Comparison of ENCODE assay signal across 27 cellular contexts in genomic region chr7:15723840-15724239, GRCh38. TPM values are rescaled to one million over a fixed set of nuclear protein-coding genes. Genes with fewer than 3 reads are reported as not detected.
A peak's percentile ranks its signal among the peaks of the same experiment; 100 is the strongest.
DNase-seq lines count a peak whose midpoint lies in the region; ATAC-seq and TF ChIP-seq lines count a peak whose summit lies in the region.
"Had no signal": no experiment of that assay in that cellular context is flagged by ENCODE, and none has a peak within 500 bp of the region (broad histone marks: within the 10 kb centered on the region; RNA-seq: fewer than 3 reads in every experiment).

No MANE protein-coding gene starts in this region.

- intact Hi-C loops in left ventricle myocardium inferior (cut with micrococcal nuclease) (no loop called here), testis (cut with DNase I; ENCODE audit: low total_unique reads) (no loop called here)

- H3K27ac ChIP-seq in left ventricle myocardium inferior (replicated peaks): peak overlapping the region; percentile 27
- H3K27ac ChIP-seq in right atrium auricular region: no peak overlapping the region
- no peak overlapping the region for H3K27ac ChIP-seq in testis
- H3K27ac ChIP-seq: BLaER1 treated with 17β-estradiol and CSF1 and Interleukin-3, amounts not matched to agents 10 nM and 100 nM; SK-N-MC had no signal

- no peak for TF ChIP-seq POLR2A in testis (IDR thresholded peaks at IDR 0.05)

- DNase-seq in left ventricle myocardium inferior: no peak
- no peak for DNase-seq in right atrium auricular region (ENCODE audit: low spot score)
- peak; percentile 2 for DNase-seq in brain pericyte (ENCODE audit: low read depth, low spot score)
- peak; percentile 63 for DNase-seq in fibroblast of the aortic adventitia (ENCODE audit: low read depth)
- DNase-seq in testis: peak; percentile 34
- DNase-seq in NCI-H446 treated with DMSO at 0.1 percent for 48 hours (lab: John Stamatoyannopoulos, UW): no peak
- DNase-seq in SHP77 (lab: John Stamatoyannopoulos, UW): no peak
- DNase-seq: AML-193; CD4-positive, alpha-beta T cell; DMS53; H7; NCI-H1048; NCI-H1417; NCI-H1694; NCI-H2029 treated with DMSO at 0.1 percent for 48 hours; NCI-H2227 treated with DMSO at 0.1 percent for 48 hours; NCI-H510A; NCI-H69; RPMI8226; SIG-M5 had no signal

- H3K36me3 ChIP-seq in left ventricle myocardium inferior (no peaks in the 10 kb centered on the region), right atrium auricular region (no peaks in the 10 kb centered on the region), testis (ENCODE audit: low read depth, missing control alignments) (no peaks in the 10 kb centered on the region)
- H3K36me3 ChIP-seq: BLaER1 treated with 17β-estradiol and CSF1 and Interleukin-3, amounts not matched to agents 10 nM and 100 nM had no signal

- H3K9me3 ChIP-seq in left ventricle myocardium inferior (replicated peaks) (no peaks in the 10 kb centered on the region), right atrium auricular region (no peaks in the 10 kb centered on the region), testis (no peaks in the 10 kb centered on the region)
- H3K9me3 ChIP-seq: BLaER1 treated with 17β-estradiol and CSF1 and Interleukin-3, amounts not matched to agents 10 nM and 100 nM had no signal

- H3K4me3 ChIP-seq in left ventricle myocardium inferior (no peak overlapping the region), right atrium auricular region (no peak overlapping the region), fibroblast of the aortic adventitia (ENCODE audit: low read depth, low read length) (no peak overlapping the region), testis (no peak overlapping the region)
- H3K4me3 ChIP-seq: BLaER1 treated with 17β-estradiol and CSF1 and Interleukin-3, amounts not matched to agents 10 nM and 100 nM; SK-N-MC had no signal

- peaks cover 7% of the 10 kb centered on the region for H3K4me1 ChIP-seq in left ventricle myocardium inferior
- H3K4me1 ChIP-seq in right atrium auricular region: peaks cover 0 to 12% of the 10 kb centered on the region in 2 donors
- H3K4me1 ChIP-seq in testis: peaks cover 6% of the 10 kb centered on the region

- no peak for ATAC-seq in GM21360 (IDR thresholded peaks at IDR 0.05; ENCODE audit: unreplicated experiment)

- no peak for TF ChIP-seq CTCF in left ventricle myocardium inferior (IDR thresholded peaks at IDR 0.05; ENCODE audit: borderline replicate concordance)
- no peak for TF ChIP-seq CTCF in right atrium auricular region (IDR thresholded peaks at IDR 0.05)
- no peak for TF ChIP-seq CTCF in fibroblast of the aortic adventitia (IDR thresholded peaks at IDR 0.05; ENCODE audit: insufficient read depth, low read length)
- no peak for TF ChIP-seq CTCF in testis (IDR thresholded peaks at IDR 0.05)

- no peaks in the 10 kb centered on the region for H3K27me3 ChIP-seq in left ventricle myocardium inferior (ENCODE audit: low read depth)
- no peaks in the 10 kb centered on the region for H3K27me3 ChIP-seq in right atrium auricular region
- H3K27me3 ChIP-seq in testis: no peaks in the 10 kb centered on the region
- H3K27me3 ChIP-seq: BLaER1 treated with 17β-estradiol and CSF1 and Interleukin-3, amounts not matched to agents 10 nM and 100 nM had no signal

RNA-seq across cellular contexts. Expression of gene MEOX2, which starts 37.4 kb away (rescaled TPM):
- total RNA-seq in left ventricle myocardium inferior: 7.7 TPM
- 10 to 100 TPM in 1 of 2 donors, 1 to 10 TPM in 1; 4.5 to 11.1 TPM for total RNA-seq in right atrium auricular region
- total RNA-seq in fibroblast of the aortic adventitia (ENCODE audit: low replicate concordance): 2.6 and 13.0 TPM in 2 replicates
- total RNA-seq in testis: 1 to 10 TPM; 3.7 to 4.0 TPM
- 4.9 TPM for polyA plus RNA-seq in testis (ENCODE audit: insufficient read depth, low read depth, low replicate concordance)
- total RNA-seq: A172; CD4-positive, alpha-beta T cell; Daoy; G401; H7; HT-29 had no signal

Comparison
In these comparisons a context has a peak if more than half of its experiments do, and no peak if none do; other contexts are left out.
1. DNase-seq: peak in brain pericyte (single experiment), fibroblast of the aortic adventitia (single experiment) and testis (single experiment); none in left ventricle myocardium inferior (single experiment), right atrium auricular region (single experiment), NCI-H446 treated with DMSO at 0.1 percent for 48 hours (single experiment) and SHP77 (0 of 2).